Comparison of ENCODE assay signal across 8 cellular contexts in genomic region chrX:3711331-3711917, GRCh38. TPM values are rescaled to one million over a fixed set of nuclear protein-coding genes. Genes with fewer than 3 reads are reported as not detected.
DNase-seq lines count a peak whose midpoint lies in the region; ATAC-seq and TF ChIP-seq lines count a peak whose summit lies in the region.

No MANE protein-coding gene starts in this region.

- H3K9me3 ChIP-seq in endodermal cell (ENCODE audit: control insufficient read depth, low read length) = no peaks in the 10 kb centered on the region
- H3K9me3 ChIP-seq in prostate gland = no peaks in the 10 kb centered on the region

- H3K4me3 Mint-ChIP-seq in endodermal cell (peak overlapping the region; percentile 77), progenitor cell of endocrine pancreas (ENCODE audit: low read depth) (peak overlapping the region; percentile 84)

- ATAC-seq in GM18873 (IDR thresholded peaks at IDR 0.05; ENCODE audit: low FRiP score, unreplicated experiment) (peak; percentile 27), GM19467 (IDR thresholded peaks at IDR 0.05; ENCODE audit: unreplicated experiment) (no peak), GM18870 (IDR thresholded peaks at IDR 0.05; ENCODE audit: unreplicated experiment) (no peak), HG02610 (IDR thresholded peaks at IDR 0.05; ENCODE audit: unreplicated experiment) (no peak)

- no peak for DNase-seq in RWPE1 (ENCODE audit: low spot score)
- DNase-seq in endodermal cell = no peak
- DNase-seq in progenitor cell of endocrine pancreas (ENCODE audit: low spot score, unreplicated experiment) = no peak
- DNase-seq in prostate gland (ENCODE audit: low spot score) = no peak

- H3K27me3 ChIP-seq in endodermal cell (ENCODE audit: control insufficient read depth, insufficient read depth, low read length, poor library complexity, severe bottlenecking) (no peaks in the 10 kb centered on the region), prostate gland (replicated peaks; ENCODE audit: insufficient read depth) (no peaks in the 10 kb centered on the region)

- H3K27me3 Mint-ChIP-seq in endodermal cell (ENCODE audit: insufficient read depth) = peaks cover 15% of the 10 kb centered on the region
- H3K27me3 Mint-ChIP-seq in progenitor cell of endocrine pancreas = peaks cover 42% of the 10 kb centered on the region

- H3K27ac Mint-ChIP-seq in endodermal cell = no peak overlapping the region
- no peak overlapping the region for H3K27ac Mint-ChIP-seq in progenitor cell of endocrine pancreas

- TF ChIP-seq CTCF in RWPE1 (conservative IDR thresholded peaks at IDR 0.05; ENCODE audit: low read depth) = no peak
- TF ChIP-seq CTCF in endodermal cell (conservative IDR thresholded peaks at IDR 0.05) = no peak
- TF ChIP-seq CTCF in progenitor cell of endocrine pancreas (IDR thresholded peaks at IDR 0.05; ENCODE audit: unreplicated experiment) = no peak
- no peak for TF ChIP-seq CTCF in prostate gland (IDR thresholded peaks at IDR 0.05)

- H3K4me3 ChIP-seq in endodermal cell (ENCODE audit: low read length) (peak overlapping the region; percentile 83), prostate gland (peak overlapping the region in 1 of 2 donors; percentile 50)

- no peak for TF ChIP-seq POLR2A in prostate gland (IDR thresholded peaks at IDR 0.05)

- intact Hi-C loops in prostate gland (cut with DNase I) = no loop called here

- H3K36me3 Mint-ChIP-seq in endodermal cell (ENCODE audit: low read depth) (peaks cover 11% of the 10 kb centered on the region), progenitor cell of endocrine pancreas (ENCODE audit: insufficient read depth) (peaks cover 3% of the 10 kb centered on the region)

- no peaks in the 10 kb centered on the region for H3K9me3 Mint-ChIP-seq in endodermal cell
- no peaks in the 10 kb centered on the region for H3K9me3 Mint-ChIP-seq in progenitor cell of endocrine pancreas (ENCODE audit: low read depth)

- H3K4me1 ChIP-seq in endodermal cell (ENCODE audit: control insufficient read depth, insufficient read depth, low read length) = no peaks in the 10 kb centered on the region
- no peaks in the 10 kb centered on the region for H3K4me1 ChIP-seq in prostate gland (replicated peaks)

- H3K4me1 Mint-ChIP-seq in endodermal cell (peaks cover 26% of the 10 kb centered on the region), progenitor cell of endocrine pancreas (ENCODE audit: low read depth) (peaks cover 16% of the 10 kb centered on the region)

- H3K27ac ChIP-seq in RWPE1 (peak overlapping the region; percentile 70), endodermal cell (ENCODE audit: low read depth, low read length) (no peak overlapping the region), prostate gland (peak overlapping the region in 1 of 2 donors; percentile 60)

- CTCF ChIA-PET in RWPE1 (lab: Yijun Ruan, JAX) = interaction anchor here (0.7 kb wide), 1 partner anchor 1797 kb away, joined by 3 read pairs; no protein-coding TSS in a partner anchor

- peak overlapping the region; percentile 45 for H3K9ac ChIP-seq in endodermal cell (ENCODE audit: extremely low read depth, low read length, poor library complexity, severe bottlenecking)

- POLR2A ChIA-PET in RWPE1 (lab: Yijun Ruan, JAX; ENCODE audit: low non-redundant PET) = no interaction called here

- no peaks in the 10 kb centered on the region for H3K36me3 ChIP-seq in endodermal cell (ENCODE audit: control insufficient read depth, insufficient read depth, low read length)
- no peaks in the 10 kb centered on the region for H3K36me3 ChIP-seq in prostate gland

- 62 to 93% methylated on average over 3 to 16 of the region's 16 CpGs for WGBS in endodermal cell (ENCODE audit: insufficient coverage in 1 of 2, insufficient read length in 1 of 2), 2 experiments
- WGBS in prostate gland = 48% methylated on average over 16 of the region's 16 CpGs

RNA-seq across cellular contexts. Expression of gene PRKX, which starts 2.0 kb away (rescaled TPM):
- total RNA-seq in endodermal cell = 10 to 100 TPM; 24.7 to 73.7 TPM
- 27.5 TPM for polyA plus RNA-seq in endodermal cell (2013, experiment 1 of 2)
- polyA plus RNA-seq in endodermal cell (2013, experiment 2 of 2) = 24.8 TPM
- 52.1 and 54.0 TPM in 2 replicates for total RNA-seq in progenitor cell of endocrine pancreas
- total RNA-seq in prostate gland = 10 to 100 TPM; 17.7 to 30.5 TPM
